ENCODE assay signal across 7 cellular contexts in genomic region chr17:76968707-76969597, GRCh38.
DNase-seq lines count a peak whose midpoint lies in the region; ATAC-seq and TF ChIP-seq lines count a peak whose summit lies in the region.

No MANE protein-coding gene starts in this region.

- 7% methylated on average over 44 to 45 of the region's 45 CpGs for WGBS in lung, 2 donors

- H3K4me3 ChIP-seq in lung = no peak overlapping the region

- no peaks in the 10 kb centered on the region for H3K36me3 ChIP-seq in lung (ENCODE audit: control insufficient read depth in 2 of 2, insufficient read depth in 2 of 2, low read length in 2 of 2)

- no peaks in the 10 kb centered on the region for H3K9me3 ChIP-seq in lung (ENCODE audit: control insufficient read depth in 2 of 2, insufficient read depth in 1 of 2, low read length in 1 of 2)

- no peak overlapping the region for H3K27ac ChIP-seq in lung (ENCODE audit: low read depth in 1 of 2, low read length in 1 of 2)

- TF ChIP-seq CTCF in lung (IDR thresholded peaks at IDR 0.05; ENCODE audit: control extremely low read depth, extremely low read depth) = no peak

- DNase-seq in M059J (ENCODE audit: low read depth) (peak; percentile 20), SHP77 (lab: John Stamatoyannopoulos, UW) (peak; percentile 77 to 90), amniotic epithelial cell (ENCODE audit: low read depth) (peak; percentile 3), lung (ENCODE audit: low spot score) (peak; percentile 44), GOT3 (lab: John Stamatoyannopoulos, UW) (no peak)
- peak; percentile 65 for DNase-seq in stimulated activated CD8-positive, alpha-beta memory T cell treated with anti-CD3 and anti-CD28 coated beads, Interleukin-4, amount 100 ng/mL, for 48 hours

- peaks cover 0 to 9% of the 10 kb centered on the region in 2 donors for H3K4me1 ChIP-seq in lung (ENCODE audit: control insufficient read depth in 2 of 2, insufficient read depth in 2 of 2, low read length in 2 of 2)

- ATAC-seq in lung (ENCODE audit: insufficient read depth, low FRiP score) (peak; percentile 62), GM21825 (IDR thresholded peaks at IDR 0.05; ENCODE audit: unreplicated experiment) (no peak)

- H3K27me3 ChIP-seq in lung (ENCODE audit: control insufficient read depth, insufficient read depth) = no peaks in the 10 kb centered on the region
